Comparison of ENCODE assay signal across 1 cellular context in the genomic region with DNA sequence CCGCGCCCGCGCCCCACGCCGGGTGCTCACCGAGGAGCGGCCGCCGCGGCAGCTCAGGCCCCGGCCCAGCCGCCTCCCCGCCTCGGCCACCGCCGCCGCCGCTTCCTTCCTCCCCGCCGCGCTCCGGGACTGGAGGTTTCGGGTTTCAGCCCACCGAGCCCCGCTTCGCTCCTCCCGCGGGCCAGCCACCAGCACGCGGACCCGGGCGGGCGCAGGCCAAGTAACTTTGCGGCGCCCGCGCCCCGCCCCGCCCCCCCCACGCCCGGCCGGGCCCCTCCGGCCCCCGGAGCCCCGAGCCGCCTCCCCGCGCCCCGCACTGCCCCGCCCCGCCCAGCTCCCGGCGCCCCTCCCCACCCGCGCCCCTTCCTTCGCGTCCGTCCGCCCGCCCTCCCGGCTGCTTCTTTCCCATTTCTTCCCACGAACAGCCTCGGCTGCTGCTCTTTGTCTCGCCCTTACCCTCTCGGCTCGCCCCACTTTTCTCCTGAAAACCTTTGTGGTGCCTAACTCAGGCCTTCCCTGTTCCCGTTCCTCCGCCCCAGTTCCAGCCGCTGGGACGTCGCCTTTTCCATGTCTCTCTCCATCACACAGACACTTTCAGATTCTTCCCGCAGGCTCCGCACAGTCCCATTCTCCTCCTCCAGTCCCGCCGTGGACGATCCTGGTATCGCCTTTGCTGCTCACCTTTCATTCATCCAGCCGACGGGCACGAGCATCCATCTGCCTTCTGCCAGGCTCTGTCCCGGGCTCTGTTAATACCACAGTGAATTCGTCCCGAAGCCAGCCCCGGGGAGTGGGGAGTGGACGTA.
TF ChIP-seq lines count a peak whose summit lies in the region.

A gene with protein sequence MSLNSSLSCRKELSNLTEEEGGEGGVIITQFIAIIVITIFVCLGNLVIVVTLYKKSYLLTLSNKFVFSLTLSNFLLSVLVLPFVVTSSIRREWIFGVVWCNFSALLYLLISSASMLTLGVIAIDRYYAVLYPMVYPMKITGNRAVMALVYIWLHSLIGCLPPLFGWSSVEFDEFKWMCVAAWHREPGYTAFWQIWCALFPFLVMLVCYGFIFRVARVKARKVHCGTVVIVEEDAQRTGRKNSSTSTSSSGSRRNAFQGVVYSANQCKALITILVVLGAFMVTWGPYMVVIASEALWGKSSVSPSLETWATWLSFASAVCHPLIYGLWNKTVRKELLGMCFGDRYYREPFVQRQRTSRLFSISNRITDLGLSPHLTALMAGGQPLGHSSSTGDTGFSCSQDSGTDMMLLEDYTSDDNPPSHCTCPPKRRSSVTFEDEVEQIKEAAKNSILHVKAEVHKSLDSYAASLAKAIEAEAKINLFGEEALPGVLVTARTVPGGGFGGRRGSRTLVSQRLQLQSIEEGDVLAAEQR (minus strand): TSS at position 222 of the 806 bp plus-strand sequence. CDS start 32,080 bp downstream, outside the sequence.

TF ChIP-seq in H1, 55 proteins besides CTCF, POLR2A, EP300 and RAD21:
- TF ChIP-seq TBP (IDR thresholded peaks at IDR 0.05; ENCODE audit: low read depth, low read length) (no peak), CHD1 (IDR thresholded peaks at IDR 0.05; ENCODE audit: low read depth, low read length) (no peak), GTF2F1 (IDR thresholded peaks at IDR 0.05; ENCODE audit: borderline replicate concordance, low read depth, low read length) (no peak), SIX5 (IDR thresholded peaks at IDR 0.05; ENCODE audit: low read depth, low read length) (no peak), YY1 (IDR thresholded peaks at IDR 0.05; ENCODE audit: low read depth, low read length) (no peak), SAP30 (IDR thresholded peaks at IDR 0.05; ENCODE audit: insufficient read depth, insufficient replicate concordance, low read length) (peak; percentile 78), RNF2 (IDR thresholded peaks at IDR 0.05; ENCODE audit: borderline replicate concordance, low read depth, low read length, missing control alignments, poor library complexity, severe bottlenecking) (no peak), SIN3A (conservative IDR thresholded peaks at IDR 0.05 in 1 of 2, IDR thresholded peaks at IDR 0.05 in 1 of 2; ENCODE audit: low read depth in 1 of 2, low read length in 2 of 2) (peak in 1 of 2 experiments; percentile 37; a peak in 1 of 4 replicates), SIRT6 (IDR thresholded peaks at IDR 0.05; ENCODE audit: low read length) (no peak), ZNF274 (IDR thresholded peaks at IDR 0.05; ENCODE audit: borderline replicate concordance, extremely low read depth, low read length) (no peak), BACH1 (IDR thresholded peaks at IDR 0.05; ENCODE audit: low read length) (no peak), KDM4A (IDR thresholded peaks at IDR 0.05; ENCODE audit: low read depth, low read length, severe bottlenecking) (peak; percentile 66), PHF8 (conservative IDR thresholded peaks at IDR 0.05; ENCODE audit: low read depth, low read length) (0 out of 2 replicates have a peak, but pooled peaks have one; percentile 12), TEAD4 (IDR thresholded peaks at IDR 0.05; ENCODE audit: low read depth, low read length) (no peak), ATF2 (IDR thresholded peaks at IDR 0.05; ENCODE audit: low read length) (no peak), ASH2L (IDR thresholded peaks at IDR 0.05; ENCODE audit: low read length) (peak; percentile 99), RBBP5 (IDR thresholded peaks at IDR 0.05; ENCODE audit: borderline replicate concordance, low read depth, low read length) (no peak; the same call in 1 of the 2 replicates), SUZ12 (IDR thresholded peaks at IDR 0.05; ENCODE audit: low read length) (peak; percentile 50; the same call in 1 of the 2 replicates), POLR2AphosphoS5 (IDR thresholded peaks at IDR 0.05; ENCODE audit: low read depth, low read length) (no peak), FOSL1 (IDR thresholded peaks at IDR 0.05; ENCODE audit: insufficient read depth, low read depth, low read length) (no peak), GABPA (IDR thresholded peaks at IDR 0.05; ENCODE audit: borderline replicate concordance, insufficient read depth, low read length) (no peak), KDM5A (IDR thresholded peaks at IDR 0.05; ENCODE audit: low read length) (no peak), RFX5 (IDR thresholded peaks at IDR 0.05; ENCODE audit: borderline replicate concordance, low read depth, low read length) (no peak), KDM1A (IDR thresholded peaks at IDR 0.05; ENCODE audit: borderline replicate concordance, low read length) (peak; percentile 71), TAF1 (IDR thresholded peaks at IDR 0.05; ENCODE audit: low read depth, low read length) (peak; percentile 8; the same call in 1 of the 2 replicates), JUN (IDR thresholded peaks at IDR 0.05; ENCODE audit: low read depth, low read length) (no peak), CHD2 (IDR thresholded peaks at IDR 0.05; ENCODE audit: low read length) (no peak), CBX5 (IDR thresholded peaks at IDR 0.05; ENCODE audit: low read depth, low read length) (no peak), CBX8 (IDR thresholded peaks at IDR 0.05; ENCODE audit: borderline replicate concordance, low read depth, low read length) (no peak), CREB1 (IDR thresholded peaks at IDR 0.05) (no peak), BCL11A (IDR thresholded peaks at IDR 0.05; ENCODE audit: low read depth in 2 of 2, low read length in 2 of 2) (no peak), SP1 (IDR thresholded peaks at IDR 0.05; ENCODE audit: low read depth, low read length) (no peak), MAFK (IDR thresholded peaks at IDR 0.05; ENCODE audit: low read depth, low read length) (no peak), EZH2 (IDR thresholded peaks at IDR 0.05; ENCODE audit: low read depth, low read length, severe bottlenecking) (no peak), NRF1 (IDR thresholded peaks at IDR 0.05; ENCODE audit: low read depth, low read length) (no peak), SP2 (IDR thresholded peaks at IDR 0.05; ENCODE audit: low read length) (no peak), HDAC6 (IDR thresholded peaks at IDR 0.05; ENCODE audit: low read depth, low read length) (no peak), HDAC2 (IDR thresholded peaks at IDR 0.05; ENCODE audit: borderline replicate concordance in 1 of 2, low read depth in 2 of 2, low read length in 2 of 2) (peak; percentile 7 to 65; a peak in 1 of 4 replicates), SP4 (IDR thresholded peaks at IDR 0.05; ENCODE audit: low read length) (no peak), NANOG (IDR thresholded peaks at IDR 0.05; ENCODE audit: insufficient read depth, low read depth, low read length, poor library complexity, severe bottlenecking) (no peak), TCF12 (IDR thresholded peaks at IDR 0.05; ENCODE audit: low read depth, low read length) (no peak), TAF7 (optimal IDR thresholded peaks at IDR 0.05; ENCODE audit: borderline replicate concordance, low read depth, low read length) (peak; percentile 39)
- TF ChIP-seq, protein P1, sequence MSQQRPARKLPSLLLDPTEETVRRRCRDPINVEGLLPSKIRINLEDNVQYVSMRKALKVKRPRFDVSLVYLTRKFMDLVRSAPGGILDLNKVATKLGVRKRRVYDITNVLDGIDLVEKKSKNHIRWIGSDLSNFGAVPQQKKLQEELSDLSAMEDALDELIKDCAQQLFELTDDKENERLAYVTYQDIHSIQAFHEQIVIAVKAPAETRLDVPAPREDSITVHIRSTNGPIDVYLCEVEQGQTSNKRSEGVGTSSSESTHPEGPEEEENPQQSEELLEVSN (IDR thresholded peaks at IDR 0.05) = peak; percentile 44
- TF ChIP-seq, protein P2, sequence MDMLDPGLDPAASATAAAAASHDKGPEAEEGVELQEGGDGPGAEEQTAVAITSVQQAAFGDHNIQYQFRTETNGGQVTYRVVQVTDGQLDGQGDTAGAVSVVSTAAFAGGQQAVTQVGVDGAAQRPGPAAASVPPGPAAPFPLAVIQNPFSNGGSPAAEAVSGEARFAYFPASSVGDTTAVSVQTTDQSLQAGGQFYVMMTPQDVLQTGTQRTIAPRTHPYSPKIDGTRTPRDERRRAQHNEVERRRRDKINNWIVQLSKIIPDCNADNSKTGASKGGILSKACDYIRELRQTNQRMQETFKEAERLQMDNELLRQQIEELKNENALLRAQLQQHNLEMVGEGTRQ (IDR thresholded peaks at IDR 0.05; ENCODE audit: low read length) = no peak
- TF ChIP-seq, protein P3, sequence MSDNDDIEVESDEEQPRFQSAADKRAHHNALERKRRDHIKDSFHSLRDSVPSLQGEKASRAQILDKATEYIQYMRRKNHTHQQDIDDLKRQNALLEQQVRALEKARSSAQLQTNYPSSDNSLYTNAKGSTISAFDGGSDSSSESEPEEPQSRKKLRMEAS (IDR thresholded peaks at IDR 0.05) = peak; percentile 41; the same call in 1 of the 2 replicates
- TF ChIP-seq, protein P4, sequence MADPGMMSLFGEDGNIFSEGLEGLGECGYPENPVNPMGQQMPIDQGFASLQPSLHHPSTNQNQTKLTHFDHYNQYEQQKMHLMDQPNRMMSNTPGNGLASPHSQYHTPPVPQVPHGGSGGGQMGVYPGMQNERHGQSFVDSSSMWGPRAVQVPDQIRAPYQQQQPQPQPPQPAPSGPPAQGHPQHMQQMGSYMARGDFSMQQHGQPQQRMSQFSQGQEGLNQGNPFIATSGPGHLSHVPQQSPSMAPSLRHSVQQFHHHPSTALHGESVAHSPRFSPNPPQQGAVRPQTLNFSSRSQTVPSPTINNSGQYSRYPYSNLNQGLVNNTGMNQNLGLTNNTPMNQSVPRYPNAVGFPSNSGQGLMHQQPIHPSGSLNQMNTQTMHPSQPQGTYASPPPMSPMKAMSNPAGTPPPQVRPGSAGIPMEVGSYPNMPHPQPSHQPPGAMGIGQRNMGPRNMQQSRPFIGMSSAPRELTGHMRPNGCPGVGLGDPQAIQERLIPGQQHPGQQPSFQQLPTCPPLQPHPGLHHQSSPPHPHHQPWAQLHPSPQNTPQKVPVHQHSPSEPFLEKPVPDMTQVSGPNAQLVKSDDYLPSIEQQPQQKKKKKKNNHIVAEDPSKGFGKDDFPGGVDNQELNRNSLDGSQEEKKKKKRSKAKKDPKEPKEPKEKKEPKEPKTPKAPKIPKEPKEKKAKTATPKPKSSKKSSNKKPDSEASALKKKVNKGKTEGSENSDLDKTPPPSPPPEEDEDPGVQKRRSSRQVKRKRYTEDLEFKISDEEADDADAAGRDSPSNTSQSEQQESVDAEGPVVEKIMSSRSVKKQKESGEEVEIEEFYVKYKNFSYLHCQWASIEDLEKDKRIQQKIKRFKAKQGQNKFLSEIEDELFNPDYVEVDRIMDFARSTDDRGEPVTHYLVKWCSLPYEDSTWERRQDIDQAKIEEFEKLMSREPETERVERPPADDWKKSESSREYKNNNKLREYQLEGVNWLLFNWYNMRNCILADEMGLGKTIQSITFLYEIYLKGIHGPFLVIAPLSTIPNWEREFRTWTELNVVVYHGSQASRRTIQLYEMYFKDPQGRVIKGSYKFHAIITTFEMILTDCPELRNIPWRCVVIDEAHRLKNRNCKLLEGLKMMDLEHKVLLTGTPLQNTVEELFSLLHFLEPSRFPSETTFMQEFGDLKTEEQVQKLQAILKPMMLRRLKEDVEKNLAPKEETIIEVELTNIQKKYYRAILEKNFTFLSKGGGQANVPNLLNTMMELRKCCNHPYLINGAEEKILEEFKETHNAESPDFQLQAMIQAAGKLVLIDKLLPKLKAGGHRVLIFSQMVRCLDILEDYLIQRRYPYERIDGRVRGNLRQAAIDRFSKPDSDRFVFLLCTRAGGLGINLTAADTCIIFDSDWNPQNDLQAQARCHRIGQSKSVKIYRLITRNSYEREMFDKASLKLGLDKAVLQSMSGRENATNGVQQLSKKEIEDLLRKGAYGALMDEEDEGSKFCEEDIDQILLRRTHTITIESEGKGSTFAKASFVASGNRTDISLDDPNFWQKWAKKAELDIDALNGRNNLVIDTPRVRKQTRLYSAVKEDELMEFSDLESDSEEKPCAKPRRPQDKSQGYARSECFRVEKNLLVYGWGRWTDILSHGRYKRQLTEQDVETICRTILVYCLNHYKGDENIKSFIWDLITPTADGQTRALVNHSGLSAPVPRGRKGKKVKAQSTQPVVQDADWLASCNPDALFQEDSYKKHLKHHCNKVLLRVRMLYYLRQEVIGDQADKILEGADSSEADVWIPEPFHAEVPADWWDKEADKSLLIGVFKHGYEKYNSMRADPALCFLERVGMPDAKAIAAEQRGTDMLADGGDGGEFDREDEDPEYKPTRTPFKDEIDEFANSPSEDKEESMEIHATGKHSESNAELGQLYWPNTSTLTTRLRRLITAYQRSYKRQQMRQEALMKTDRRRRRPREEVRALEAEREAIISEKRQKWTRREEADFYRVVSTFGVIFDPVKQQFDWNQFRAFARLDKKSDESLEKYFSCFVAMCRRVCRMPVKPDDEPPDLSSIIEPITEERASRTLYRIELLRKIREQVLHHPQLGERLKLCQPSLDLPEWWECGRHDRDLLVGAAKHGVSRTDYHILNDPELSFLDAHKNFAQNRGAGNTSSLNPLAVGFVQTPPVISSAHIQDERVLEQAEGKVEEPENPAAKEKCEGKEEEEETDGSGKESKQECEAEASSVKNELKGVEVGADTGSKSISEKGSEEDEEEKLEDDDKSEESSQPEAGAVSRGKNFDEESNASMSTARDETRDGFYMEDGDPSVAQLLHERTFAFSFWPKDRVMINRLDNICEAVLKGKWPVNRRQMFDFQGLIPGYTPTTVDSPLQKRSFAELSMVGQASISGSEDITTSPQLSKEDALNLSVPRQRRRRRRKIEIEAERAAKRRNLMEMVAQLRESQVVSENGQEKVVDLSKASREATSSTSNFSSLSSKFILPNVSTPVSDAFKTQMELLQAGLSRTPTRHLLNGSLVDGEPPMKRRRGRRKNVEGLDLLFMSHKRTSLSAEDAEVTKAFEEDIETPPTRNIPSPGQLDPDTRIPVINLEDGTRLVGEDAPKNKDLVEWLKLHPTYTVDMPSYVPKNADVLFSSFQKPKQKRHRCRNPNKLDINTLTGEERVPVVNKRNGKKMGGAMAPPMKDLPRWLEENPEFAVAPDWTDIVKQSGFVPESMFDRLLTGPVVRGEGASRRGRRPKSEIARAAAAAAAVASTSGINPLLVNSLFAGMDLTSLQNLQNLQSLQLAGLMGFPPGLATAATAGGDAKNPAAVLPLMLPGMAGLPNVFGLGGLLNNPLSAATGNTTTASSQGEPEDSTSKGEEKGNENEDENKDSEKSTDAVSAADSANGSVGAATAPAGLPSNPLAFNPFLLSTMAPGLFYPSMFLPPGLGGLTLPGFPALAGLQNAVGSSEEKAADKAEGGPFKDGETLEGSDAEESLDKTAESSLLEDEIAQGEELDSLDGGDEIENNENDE (IDR thresholded peaks at IDR 0.05; ENCODE audit: insufficient replicate concordance, low read length) = no peak
